1 cellular context compared by ENCODE assay signal in genomic region chr20:23435675-23436539, GRCh38.
A peak's percentile ranks its signal among the peaks of the same experiment; 100 is the strongest.
TF ChIP-seq lines count a peak whose summit lies in the region.

No MANE protein-coding gene starts in this region.

TF ChIP-seq in HepG2, 621 proteins besides CTCF, POLR2A, EP300 and RAD21 (continued from another document and continues in another):
- TF ChIP-seq HIC2 (CRISPR knock-in tag; IDR thresholded peaks at IDR 0.05; ENCODE audit: low read depth), result peak; percentile 82
- 0 out of 2 replicates have a peak, but pooled peaks have one; percentile 17 for TF ChIP-seq ZNF235 (CRISPR knock-in tag; IDR thresholded peaks at IDR 0.05; ENCODE audit: borderline replicate concordance)
- no peak for TF ChIP-seq NCOA5 (CRISPR knock-in tag; IDR thresholded peaks at IDR 0.05)
- TF ChIP-seq ZNF839 (CRISPR knock-in tag; IDR thresholded peaks at IDR 0.05; ENCODE audit: borderline replicate concordance), result peak; percentile 68; the same call in 1 of the 2 replicates
- no peak for TF ChIP-seq ZNF281 (CRISPR knock-in tag; IDR thresholded peaks at IDR 0.05; ENCODE audit: borderline replicate concordance)
- 0 out of 2 replicates have a peak, but pooled peaks have one; percentile 38 for TF ChIP-seq ZNF629 (CRISPR knock-in tag; conservative IDR thresholded peaks at IDR 0.05)
- peak; percentile 65; the same call in 1 of the 2 replicates for TF ChIP-seq KLF12 (CRISPR knock-in tag; IDR thresholded peaks at IDR 0.05; ENCODE audit: borderline replicate concordance)
- TF ChIP-seq REL (CRISPR knock-in tag; conservative IDR thresholded peaks at IDR 0.05), result no peak
- no peak for TF ChIP-seq SP1 (IDR thresholded peaks at IDR 0.05)
- peak; percentile 28; the same call in 1 of the 2 replicates for TF ChIP-seq SP1 (CRISPR knock-in tag; IDR thresholded peaks at IDR 0.05)
- no peak; the same call in 1 of the 2 replicates for TF ChIP-seq TGIF2 (CRISPR knock-in tag; IDR thresholded peaks at IDR 0.05)
- peak; percentile 50; the same call in 1 of the 2 replicates for TF ChIP-seq KDM3A (CRISPR knock-in tag; IDR thresholded peaks at IDR 0.05; ENCODE audit: low read depth)
- no peak for TF ChIP-seq MBD4 (IDR thresholded peaks at IDR 0.05; ENCODE audit: borderline replicate concordance, low read length)
- no peak for TF ChIP-seq ZNF354B (CRISPR knock-in tag; IDR thresholded peaks at IDR 0.05)
- no peak for TF ChIP-seq ZFP41 (CRISPR knock-in tag; IDR thresholded peaks at IDR 0.05; ENCODE audit: borderline replicate concordance)
- no peak for TF ChIP-seq DDIT3 (CRISPR knock-in tag; IDR thresholded peaks at IDR 0.05)
- TF ChIP-seq SNAI1 (CRISPR knock-in tag; IDR thresholded peaks at IDR 0.05; ENCODE audit: borderline replicate concordance), result 0 out of 2 replicates have a peak, but pooled peaks have one; percentile 44
- TF ChIP-seq MEF2D (CRISPR knock-in tag; IDR thresholded peaks at IDR 0.05), result peak; percentile 41; the same call in 1 of the 2 replicates
- no peak for TF ChIP-seq ZNF12 (CRISPR knock-in tag; IDR thresholded peaks at IDR 0.05)
- peak; percentile 75; the same call in 1 of the 2 replicates for TF ChIP-seq HNF1B (CRISPR knock-in tag; IDR thresholded peaks at IDR 0.05)
- no peak for TF ChIP-seq GZF1 (CRISPR knock-in tag; IDR thresholded peaks at IDR 0.05)
- no peak for TF ChIP-seq USF2 (IDR thresholded peaks at IDR 0.05; ENCODE audit: low read depth, low read length)
- TF ChIP-seq USF2 (CRISPR knock-in tag; IDR thresholded peaks at IDR 0.05; ENCODE audit: borderline replicate concordance), result no peak
- no peak for TF ChIP-seq GATA4 (IDR thresholded peaks at IDR 0.05; ENCODE audit: borderline replicate concordance, low read depth)
- 0 out of 2 replicates have a peak, but pooled peaks have one; percentile 62 for TF ChIP-seq THAP7 (CRISPR knock-in tag; IDR thresholded peaks at IDR 0.05)
- TF ChIP-seq NAIF1 (CRISPR knock-in tag; IDR thresholded peaks at IDR 0.05; ENCODE audit: borderline replicate concordance), result no peak
- TF ChIP-seq KAT8 (CRISPR knock-in tag; IDR thresholded peaks at IDR 0.05), result peak; percentile 48; the same call in 1 of the 2 replicates
- TF ChIP-seq CENPBD1 (CRISPR knock-in tag; IDR thresholded peaks at IDR 0.05; ENCODE audit: borderline replicate concordance, low read depth), result no peak
- 0 out of 2 replicates have a peak, but pooled peaks have one; percentile 55 for TF ChIP-seq MAZ (IDR thresholded peaks at IDR 0.05; ENCODE audit: borderline replicate concordance, low read depth, low read length)
- peak; percentile 30; the same call in 1 of the 2 replicates for TF ChIP-seq MAZ (CRISPR knock-in tag; IDR thresholded peaks at IDR 0.05; ENCODE audit: low read depth)
- TF ChIP-seq ARID4A (CRISPR knock-in tag; IDR thresholded peaks at IDR 0.05; ENCODE audit: borderline replicate concordance), result peak; percentile 49; the same call in 1 of the 2 replicates
- no peak for TF ChIP-seq AHDC1 (CRISPR knock-in tag; IDR thresholded peaks at IDR 0.05; ENCODE audit: borderline replicate concordance)
- TF ChIP-seq ZNF674 (CRISPR knock-in tag; IDR thresholded peaks at IDR 0.05; ENCODE audit: low read depth), result no peak
- no peak for TF ChIP-seq ZNF234 (CRISPR knock-in tag; conservative IDR thresholded peaks at IDR 0.05)
- TF ChIP-seq, protein P1, sequence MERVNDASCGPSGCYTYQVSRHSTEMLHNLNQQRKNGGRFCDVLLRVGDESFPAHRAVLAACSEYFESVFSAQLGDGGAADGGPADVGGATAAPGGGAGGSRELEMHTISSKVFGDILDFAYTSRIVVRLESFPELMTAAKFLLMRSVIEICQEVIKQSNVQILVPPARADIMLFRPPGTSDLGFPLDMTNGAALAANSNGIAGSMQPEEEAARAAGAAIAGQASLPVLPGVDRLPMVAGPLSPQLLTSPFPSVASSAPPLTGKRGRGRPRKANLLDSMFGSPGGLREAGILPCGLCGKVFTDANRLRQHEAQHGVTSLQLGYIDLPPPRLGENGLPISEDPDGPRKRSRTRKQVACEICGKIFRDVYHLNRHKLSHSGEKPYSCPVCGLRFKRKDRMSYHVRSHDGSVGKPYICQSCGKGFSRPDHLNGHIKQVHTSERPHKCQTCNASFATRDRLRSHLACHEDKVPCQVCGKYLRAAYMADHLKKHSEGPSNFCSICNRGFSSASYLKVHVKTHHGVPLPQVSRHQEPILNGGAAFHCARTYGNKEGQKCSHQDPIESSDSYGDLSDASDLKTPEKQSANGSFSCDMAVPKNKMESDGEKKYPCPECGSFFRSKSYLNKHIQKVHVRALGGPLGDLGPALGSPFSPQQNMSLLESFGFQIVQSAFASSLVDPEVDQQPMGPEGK (CRISPR knock-in tag; IDR thresholded peaks at IDR 0.05), result peak; percentile 46
